Comparison of ENCODE assay signal across 11 cellular contexts in the genomic region with DNA sequence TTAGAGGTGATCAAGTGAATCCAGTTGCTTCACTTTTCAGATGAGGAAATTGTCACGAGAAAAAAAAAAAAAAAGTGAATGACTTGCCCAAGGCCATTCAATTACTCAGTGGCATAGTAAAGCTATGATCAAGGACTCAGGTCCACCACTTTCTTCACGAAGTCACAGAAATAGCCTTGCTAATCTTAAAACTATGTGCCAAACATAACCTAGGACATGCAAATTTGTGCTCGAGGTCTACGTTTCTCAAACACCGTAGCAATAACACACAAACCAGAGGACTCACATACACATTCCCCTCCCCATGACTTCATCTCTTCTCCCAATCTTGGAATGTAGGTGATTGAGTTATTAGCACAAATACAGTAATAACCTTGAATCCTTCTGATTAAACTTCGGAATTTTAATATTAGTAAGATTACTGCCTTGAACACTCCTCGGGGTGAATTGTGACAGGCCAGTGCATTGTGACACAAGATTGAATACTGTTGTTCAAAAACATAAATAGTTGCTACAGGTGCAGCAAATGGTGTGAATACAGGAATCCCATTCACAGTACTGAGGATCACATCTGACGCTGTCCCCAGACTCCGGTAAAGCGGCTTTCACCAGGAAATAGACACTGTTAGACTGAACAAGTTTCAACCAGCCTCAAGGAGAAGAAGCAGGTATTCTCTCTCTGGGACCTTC. TPM values are rescaled to one million over a fixed set of nuclear protein-coding genes. Genes with fewer than 3 reads are reported as not detected.
DNase-seq lines count a peak whose midpoint lies in the region; ATAC-seq and TF ChIP-seq lines count a peak whose summit lies in the region.
"Had no signal": no experiment of that assay in that cellular context is flagged by ENCODE, and none has a peak within 500 bp of the region (broad histone marks: within the 10 kb centered on the region; RNA-seq: fewer than 3 reads in every experiment).

No MANE protein-coding gene starts in this region.

- H3K36me3 ChIP-seq in body of pancreas (replicated peaks in 1 of 2; ENCODE audit: insufficient read depth in 1 of 2, low read depth in 2 of 2) (no peaks in the 10 kb centered on the region), smooth muscle cell (ENCODE audit: low read depth) (no peaks in the 10 kb centered on the region)

- H3K27ac Mint-ChIP-seq in T-cell, result no peak overlapping the region
- H3K27ac Mint-ChIP-seq: activated CD4-positive, alpha-beta memory T cell treated with anti-CD3 and anti-CD28 coated beads for 36 hours; IgD-negative memory B cell had no signal

- H3K27ac ChIP-seq in body of pancreas, result peak overlapping the region; percentile 96 to 99 (median 97)
- peak overlapping the region; percentile 86 for H3K27ac ChIP-seq in smooth muscle cell (ENCODE audit: low read depth)

- peaks cover 21 to 34% of the 10 kb centered on the region in 2 donors for H3K27me3 Mint-ChIP-seq in T-cell

- peaks cover 17% of the 10 kb centered on the region for H3F3A ChIP-seq in smooth muscle cell (ENCODE audit: low read depth)

- H3K79me2 ChIP-seq in smooth muscle cell (ENCODE audit: low read depth), result peaks cover 73% of the 10 kb centered on the region

- H3K4me1 ChIP-seq in body of pancreas, result peaks cover 40% of the 10 kb centered on the region
- peaks cover 50% of the 10 kb centered on the region for H3K4me1 ChIP-seq in smooth muscle cell (ENCODE audit: low read depth)

- H3K9ac ChIP-seq in smooth muscle cell (ENCODE audit: low read depth), result peak overlapping the region; percentile 48

- peaks cover 17 to 23% (median 18%) of the 10 kb centered on the region in 3 donors for H3K4me1 Mint-ChIP-seq in T-cell

- H3K27me3 ChIP-seq in body of pancreas (no peaks in the 10 kb centered on the region), smooth muscle cell (ENCODE audit: low read depth) (no peaks in the 10 kb centered on the region)

- peak; percentile 61 for ATAC-seq in body of pancreas
- ATAC-seq in GM19467 (IDR thresholded peaks at IDR 0.05; ENCODE audit: unreplicated experiment), result no peak
- no peak for ATAC-seq in HG02852 (IDR thresholded peaks at IDR 0.05; ENCODE audit: unreplicated experiment)
- no peak for ATAC-seq in T-cell (replicated peaks in 1 of 4)

- H3K4me3 ChIP-seq in body of pancreas (peak overlapping the region; percentile 17 to 64), smooth muscle cell (peak overlapping the region; percentile 72)

- DNase-seq in HT-29 (ENCODE audit: low spot score) (peak; percentile 78), body of pancreas (peak; percentile 47 to 85 (median 62)), iris pigment epithelial cell (ENCODE audit: low read depth) (peak; percentile 80), smooth muscle cell (lab: John Stamatoyannopoulos, UW; ENCODE audit: unreplicated experiment) (no peak), T-cell (no peak)
- DNase-seq in effector CD8-positive, alpha-beta T cell (lab: John Stamatoyannopoulos, UW), result no peak
- DNase-seq: activated CD4-positive, alpha-beta memory T cell treated with anti-CD3 and anti-CD28 coated beads for 36 hours; cerebellar nuclear complex had no signal

- H3K9me3 ChIP-seq in body of pancreas, result no peaks in the 10 kb centered on the region
- no peaks in the 10 kb centered on the region for H3K9me3 ChIP-seq in smooth muscle cell (replicated peaks; ENCODE audit: low read depth)

- WGBS in body of pancreas, 2 donors, result 13 to 16% methylated on average over 10 of the region's 10 CpGs
- 73% methylated on average over 10 of the region's 10 CpGs for WGBS in smooth muscle cell (ENCODE audit: low lambda C conversion rate)

- TF ChIP-seq CTCF in body of pancreas (IDR thresholded peaks at IDR 0.05) (no peak), smooth muscle cell (IDR thresholded peaks at IDR 0.05; ENCODE audit: borderline replicate concordance, insufficient read depth, poor library complexity, severe bottlenecking) (no peak)

- H3K4me2 ChIP-seq in smooth muscle cell, result peak overlapping the region; percentile 96

- peaks cover 75% of the 10 kb centered on the region for H4K20me1 ChIP-seq in smooth muscle cell (ENCODE audit: low read depth)

- H3K9me3 Mint-ChIP-seq in T-cell, result no peaks in the 10 kb centered on the region
- H3K9me3 Mint-ChIP-seq: activated CD4-positive, alpha-beta memory T cell treated with anti-CD3 and anti-CD28 coated beads for 36 hours; IgD-negative memory B cell had no signal

- no peaks in the 10 kb centered on the region for H3K36me3 Mint-ChIP-seq in T-cell
- H3K36me3 Mint-ChIP-seq: activated CD4-positive, alpha-beta memory T cell treated with anti-CD3 and anti-CD28 coated beads for 36 hours had no signal

- TF ChIP-seq POLR2A in body of pancreas (IDR thresholded peaks at IDR 0.05), result peak; percentile 54 to 87 (median 80)

- POLR2A ChIA-PET in T-cell (lab: Charles Lee), result no interaction called here

- intact Hi-C loops in body of pancreas (cut with DNase I), result no loop called here

- no peak overlapping the region for H2AFZ ChIP-seq in smooth muscle cell (ENCODE audit: low read depth)

- CTCF ChIA-PET in T-cell (lab: Charles Lee), result interaction anchor here (1.2 to 1.3 kb wide), 2 partner anchors 15 to 28 kb away, joined by 3 to 6 read pairs; no protein-coding TSS in a partner anchor

- no peak overlapping the region for H3K4me3 Mint-ChIP-seq in T-cell
- H3K4me3 Mint-ChIP-seq: activated CD4-positive, alpha-beta memory T cell treated with anti-CD3 and anti-CD28 coated beads for 36 hours had no signal

RNA-seq across cellular contexts. Expression of a gene that starts 3.8 kb away (rescaled TPM):
- 41.7 and 41.9 TPM in 2 replicates for total RNA-seq in HT-29 (2014; rRNA removed; shearing (Covaris generic))
- 100 to 1,000 TPM; 120 to 145 TPM for total RNA-seq in body of pancreas
- 92.2 and 96.5 TPM in 2 replicates for total RNA-seq in smooth muscle cell
- 21.4 and 35.9 TPM in 2 replicates for polyA plus RNA-seq in smooth muscle cell
- 1 to 10 TPM in 4 of 5 donors, under 1 TPM in 1; 0.68 to 2.4 (median 1.2) TPM for total RNA-seq in T-cell

RNA-seq across cellular contexts. Expression of a gene that starts 37.8 kb away (rescaled TPM):
- total RNA-seq in HT-29 (2014; rRNA removed; shearing (Covaris generic)), result 26.0 and 31.7 TPM in 2 replicates
- total RNA-seq in body of pancreas (10 to 100 TPM; 17.5 to 27.8 TPM), smooth muscle cell (30.8 and 45.1 TPM in 2 replicates), T-cell (10 to 100 TPM; 19.8 to 27.3 (median 24.9) TPM)
- polyA plus RNA-seq in smooth muscle cell, result 11.3 and 12.1 TPM in 2 replicates

Comparison
In these comparisons a context has a peak if more than half of its experiments do, and no peak if none do; other contexts are left out.
1. DNase-seq: peak in HT-29 (single experiment), body of pancreas (4 of 4) and iris pigment epithelial cell (single experiment); none in smooth muscle cell (single experiment), T-cell (0 of 34) and effector CD8-positive, alpha-beta T cell (single experiment).
2. RNA of a gene that starts 3.8 kb away (total RNA-seq): 120 to 145 TPM in body of pancreas, 92.2 to 96.5 TPM in smooth muscle cell and 41.7 to 41.9 TPM in HT-29; 0.68 to 2.4 TPM in T-cell; every median in the first group is over 10 times any median in the second.